Comparison of ENCODE assay signal across 8 cellular contexts in the genomic region with DNA sequence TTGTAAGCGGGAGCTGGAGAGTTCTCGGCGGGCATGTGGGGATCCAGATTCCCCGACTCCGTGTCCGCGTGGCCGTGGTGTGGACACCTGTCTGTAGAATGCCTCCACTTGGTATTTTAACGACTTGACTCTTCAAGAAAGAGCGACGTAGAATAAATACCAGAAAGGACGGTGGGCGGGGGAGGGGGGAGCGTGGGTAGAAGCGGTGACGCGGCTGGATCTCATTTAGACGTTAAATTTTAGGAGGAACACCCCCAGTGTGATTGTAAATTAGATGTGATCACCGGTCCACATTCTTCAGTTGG. TPM values are rescaled to one million over a fixed set of nuclear protein-coding genes. Genes with fewer than 3 reads are reported as not detected.
DNase-seq lines count a peak whose midpoint lies in the region; ATAC-seq, FAIRE-seq and TF ChIP-seq lines count a peak whose summit lies in the region.

No MANE protein-coding gene starts in this region.

- H3K27ac ChIP-seq in keratinocyte (ENCODE audit: control insufficient read depth, insufficient read depth, low read length): no peak overlapping the region

- CTCF ChIA-PET in HEK293T (lab: Yijun Ruan, JAX): no interaction called here

- peak overlapping the region; percentile 55 for H3K4me3 Mint-ChIP-seq in activated naive CD8-positive, alpha-beta T cell treated with anti-CD3 and anti-CD28 coated beads, Interleukin-2, amount 10 ng/mL, durations not matched to agents 7 days and 5 days

- H3K79me2 ChIP-seq in keratinocyte (ENCODE audit: control insufficient read depth, insufficient read depth, low read length): no peaks in the 10 kb centered on the region

- TF ChIP-seq CTCF in keratinocyte (optimal IDR thresholded peaks at IDR 0.05 in 1 of 3, IDR thresholded peaks at IDR 0.05 in 1 of 3, conservative IDR thresholded peaks at IDR 0.05 in 1 of 3; ENCODE audit: extremely low read depth in 1 of 3, insufficient read depth in 2 of 3, low read length in 3 of 3) (no peak), omental fat pad (IDR thresholded peaks at IDR 0.05) (no peak)

- H3K9me3 Mint-ChIP-seq in activated naive CD8-positive, alpha-beta T cell treated with anti-CD3 and anti-CD28 coated beads, Interleukin-2, amount 10 ng/mL, durations not matched to agents 7 days and 5 days: peaks cover 2% of the 10 kb centered on the region

- H4K20me1 ChIP-seq in keratinocyte (ENCODE audit: control insufficient read depth, extremely low read depth, insufficient read depth, low read length): no peaks in the 10 kb centered on the region

- no peaks in the 10 kb centered on the region for H3K4me1 Mint-ChIP-seq in activated naive CD8-positive, alpha-beta T cell treated with anti-CD3 and anti-CD28 coated beads, Interleukin-2, amount 10 ng/mL, durations not matched to agents 7 days and 5 days

- POLR2A ChIA-PET in HEK293T (lab: Yijun Ruan, JAX): interaction anchor here (0.8 to 0.9 kb wide), 2 partner anchors 14 to 25 kb away, joined by 3 read pairs; no protein-coding TSS in a partner anchor
- POLR2A ChIA-PET in activated naive CD8-positive, alpha-beta T cell treated with anti-CD3 and anti-CD28 coated beads, Interleukin-2, amount 10 ng/mL, durations not matched to agents 7 days and 5 days (lab: Charles Lee): no interaction called here

- ATAC-seq in activated naive CD8-positive, alpha-beta T cell treated with anti-CD3 and anti-CD28 coated beads, Interleukin-2, amount 10 ng/mL, durations not matched to agents 7 days and 5 days (ENCODE audit: low read depth): no peak
- no peak for ATAC-seq in omental fat pad (ENCODE audit: low FRiP score)

- no peak overlapping the region for H3K27ac Mint-ChIP-seq in activated naive CD8-positive, alpha-beta T cell treated with anti-CD3 and anti-CD28 coated beads, Interleukin-2, amount 10 ng/mL, durations not matched to agents 7 days and 5 days

- dilution Hi-C loops in keratinocyte (cut with MboI; ENCODE audit: extremely low pct_ligation_motif_present, low sequenced_read_pairs): no loop called here

- H3K9ac ChIP-seq in keratinocyte (ENCODE audit: control insufficient read depth, extremely low read depth, insufficient read depth, low read length): peak overlapping the region; percentile 14

- H2AFZ ChIP-seq in keratinocyte (ENCODE audit: control insufficient read depth, low read length): peak overlapping the region; percentile 57

- H3K9me3 ChIP-seq in keratinocyte (ENCODE audit: control insufficient read depth, low read depth, low read length): no peaks in the 10 kb centered on the region

- H3K27me3 ChIP-seq in keratinocyte (ENCODE audit: control insufficient read depth, extremely low read depth, insufficient read depth, low read length): peaks cover 8% of the 10 kb centered on the region

- H3K36me3 ChIP-seq in keratinocyte (ENCODE audit: control insufficient read depth in 2 of 2, extremely low read depth in 1 of 2, insufficient read depth in 2 of 2, low read length in 2 of 2): no peaks in the 10 kb centered on the region

- H3K4me3 ChIP-seq in keratinocyte (ENCODE audit: control insufficient read depth in 2 of 3, extremely low read depth in 1 of 3, insufficient read depth in 2 of 3, low read depth in 1 of 3, low read length in 3 of 3): peak overlapping the region; percentile 7 to 21 (median 16)

- FAIRE-seq in keratinocyte (lab: Jason Lieb, UNC): no peak

- peaks cover 39% of the 10 kb centered on the region for H3K27me3 Mint-ChIP-seq in activated naive CD8-positive, alpha-beta T cell treated with anti-CD3 and anti-CD28 coated beads, Interleukin-2, amount 10 ng/mL, durations not matched to agents 7 days and 5 days

- DNase-seq in HEK293T (ENCODE audit: extremely low spot score): no peak
- no peak for DNase-seq in activated naive CD8-positive, alpha-beta T cell treated with anti-CD3 and anti-CD28 coated beads, Interleukin-2, amount 10 ng/mL, durations not matched to agents 7 days and 5 days
- DNase-seq in keratinocyte (ENCODE audit: low read depth, low spot score): no peak
- peak; percentile 25 for DNase-seq in stimulated activated CD8-positive, alpha-beta memory T cell treated with anti-CD3 and anti-CD28 coated beads, Interleukin-4, amount 100 ng/mL, for 48 hours
- DNase-seq in omental fat pad (ENCODE audit: low spot score): no peak
- DNase-seq in NCI-H1436 (lab: John Stamatoyannopoulos, UW): no peak
- DNase-seq in SHP77 (lab: John Stamatoyannopoulos, UW): no peak
- no peak for DNase-seq in NCI-H2196 treated with DMSO at 0.1 percent for 48 hours (lab: John Stamatoyannopoulos, UW; ENCODE audit: unreplicated experiment)

- no peaks in the 10 kb centered on the region for H3K36me3 Mint-ChIP-seq in activated naive CD8-positive, alpha-beta T cell treated with anti-CD3 and anti-CD28 coated beads, Interleukin-2, amount 10 ng/mL, durations not matched to agents 7 days and 5 days

- peak overlapping the region; percentile 42 for H3K4me2 ChIP-seq in keratinocyte (ENCODE audit: control insufficient read depth, extremely low read depth, insufficient read depth, low read depth, low read length)

- H3K9me1 ChIP-seq in keratinocyte (ENCODE audit: control insufficient read depth, extremely low read depth, insufficient read depth, low read length): no peaks in the 10 kb centered on the region

- H3K4me1 ChIP-seq in keratinocyte (ENCODE audit: control insufficient read depth, extremely low read depth, insufficient read depth, low read length): no peaks in the 10 kb centered on the region

TF ChIP-seq in HEK293T, 16 proteins besides CTCF, POLR2A, EP300 and RAD21:
- no peak for TF ChIP-seq PKNOX1 (IDR thresholded peaks at IDR 0.05)
- peak; percentile 74 for TF ChIP-seq L3MBTL2 (conservative IDR thresholded peaks at IDR 0.05)
- no peak for TF ChIP-seq ARNT (IDR thresholded peaks at IDR 0.05)
- no peak for TF ChIP-seq FOXA1 (IDR thresholded peaks at IDR 0.05)
TF ChIP-seq in HEK293T: peak in this region for 1.

RNA-seq across cellular contexts. Expression of gene PYGO1, which starts 0.6 kb away (rescaled TPM):
- total RNA-seq in activated naive CD8-positive, alpha-beta T cell treated with anti-CD3 and anti-CD28 coated beads, Interleukin-2, amount 10 ng/mL, durations not matched to agents 7 days and 5 days: not detected
- 1.5 to 2.2 TPM (median 2.0 TPM) in 3 replicates for polyA plus RNA-seq in keratinocyte
- polyA plus RNA-seq in keratinocyte (2011; ENCODE audit: low read depth): 0.34 TPM
- 0.97 and 2.2 TPM in 2 replicates for polyA plus RNA-seq in keratinocyte (2011; cell fraction: cytosol; rRNA removed)
- 1.8 and 2.1 TPM in 2 replicates for polyA plus RNA-seq in keratinocyte (2011; cell fraction: nucleus; rRNA removed)
- 0.48 and 1.7 TPM in 2 replicates for polyA plus RNA-seq in keratinocyte (2012; ENCODE audit: low replicate concordance)
- polyA minus RNA-seq in keratinocyte: 2.3 to 5.4 TPM (median 3.4 TPM) in 3 replicates
- 0.38 TPM for polyA minus RNA-seq in keratinocyte (2011; cell fraction: cytosol; rRNA and poly(A)+ RNA removed)
- 1.3 and 3.5 TPM in 2 replicates for polyA minus RNA-seq in keratinocyte (2011; cell fraction: nucleus; rRNA and poly(A)+ RNA removed)
- 1 to 10 TPM; 4.7 to 8.6 (median 6.9) TPM for total RNA-seq in omental fat pad

Comparison
In these comparisons a context has a peak if more than half of its experiments do, and no peak if none do; other contexts are left out.
1. RNA of gene PYGO1, which starts 0.6 kb away (total RNA-seq): 4.7 to 8.6 TPM in omental fat pad; not detected in activated naive CD8-positive, alpha-beta T cell treated with anti-CD3 and anti-CD28 coated beads, Interleukin-2, amount 10 ng/mL, durations not matched to agents 7 days and 5 days; every median in the first group is over 4 times any median in the second.